ENCODE assay signal across 26 cellular contexts in the genomic region with DNA sequence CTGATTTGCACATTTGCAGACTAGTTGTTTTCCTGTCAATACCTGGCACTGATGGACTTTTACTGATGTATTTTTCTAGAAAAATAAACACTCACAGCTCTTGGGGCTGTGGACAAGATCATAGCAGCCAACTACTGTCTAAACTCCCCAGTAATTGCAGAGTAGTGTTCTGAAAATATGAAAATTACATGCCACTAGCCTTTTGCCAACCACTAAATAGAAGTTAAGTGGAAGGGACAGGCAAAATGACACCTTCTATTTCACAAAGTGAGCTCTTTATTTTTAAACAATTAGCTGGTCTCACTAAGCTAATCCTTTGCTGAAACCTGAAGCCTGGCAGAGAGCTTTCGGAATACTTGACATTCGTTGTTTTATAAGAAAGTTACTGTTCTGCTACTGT.
"Had no signal": no experiment of that assay in that cellular context is flagged by ENCODE, and none has a peak within 500 bp of the region (broad histone marks: within the 10 kb centered on the region; RNA-seq: fewer than 3 reads in every experiment).

No MANE protein-coding gene starts in this region.

- H3K27ac Mint-ChIP-seq: activated CD4-positive, alpha-beta memory T cell treated with anti-CD3 and anti-CD28 coated beads, Interleukin-2, amount 10 ng/mL, durations not matched to agents 7 days and 5 days; activated CD4-positive, alpha-beta T cell treated with anti-CD3 and anti-CD28 coated beads for 36 hours; activated naive CD4-positive, alpha-beta T cell treated with anti-CD3 and anti-CD28 coated beads, Interleukin-2, amount 10 ng/mL, durations not matched to agents 7 days and 5 days; activated naive CD8-positive, alpha-beta T cell treated with anti-CD3 and anti-CD28 coated beads for 36 hours; activated T-helper 17 cell treated with anti-CD3 and anti-CD28 coated beads, Interleukin-2, amount 50 U/mL, for 72 hours had no signal

- DNase-seq: activated CD4-positive, alpha-beta memory T cell treated with anti-CD3 and anti-CD28 coated beads, Interleukin-2, amount 10 ng/mL, durations not matched to agents 7 days and 5 days; activated CD4-positive, alpha-beta T cell treated with anti-CD3 and anti-CD28 coated beads for 36 hours; activated CD4-positive, alpha-beta T cell treated with anti-CD3 and anti-CD28 coated beads, Interleukin-2, amount 50 U/mL, for 1 hour; activated gamma-delta T cell; activated naive CD4-positive, alpha-beta T cell treated with anti-CD3 and anti-CD28 coated beads, Interleukin-2, amount 10 ng/mL, durations not matched to agents 7 days and 5 days; activated naive CD8-positive, alpha-beta T cell treated with anti-CD3 and anti-CD28 coated beads for 36 hours; activated T-cell treated with anti-CD3 and anti-CD28 coated beads for 4 hours; activated T-cell treated with anti-CD3 and anti-CD28 coated beads, Interleukin-2, amount 50 U/mL, for 48 hours; brain microvascular endothelial cell; cerebellar nuclear complex; MG63; NCI-H1694 treated with DMSO at 0.1 percent for 48 hours; NCI-H2029 treated with DMSO at 0.1 percent for 48 hours; NCI-H446 treated with DMSO at 0.1 percent for 48 hours; NCI-H524 treated with DMSO at 0.1 percent for 48 hours; NCI-H748 treated with DMSO at 0.1 percent for 48 hours; Peyer's patch; Right ventricle myocardium superior; SJCRH30; SK-N-SH; T-helper 1 cell; WERI-Rb-1 had no signal

- H3K9me2 ChIP-seq: SK-N-SH had no signal

- H3K9me3 ChIP-seq: MG63, Peyer's patch, SJCRH30, SK-N-SH had no signal

- H3K4me3 Mint-ChIP-seq: activated CD4-positive, alpha-beta memory T cell treated with anti-CD3 and anti-CD28 coated beads, Interleukin-2, amount 10 ng/mL, durations not matched to agents 7 days and 5 days; activated CD4-positive, alpha-beta T cell treated with anti-CD3 and anti-CD28 coated beads for 36 hours; activated naive CD4-positive, alpha-beta T cell treated with anti-CD3 and anti-CD28 coated beads, Interleukin-2, amount 10 ng/mL, durations not matched to agents 7 days and 5 days; activated naive CD8-positive, alpha-beta T cell treated with anti-CD3 and anti-CD28 coated beads for 36 hours; activated T-helper 17 cell treated with anti-CD3 and anti-CD28 coated beads, Interleukin-2, amount 50 U/mL, for 72 hours had no signal

- H3K4me2 ChIP-seq: KMS-11, SK-N-SH had no signal

- H3K4me1 ChIP-seq: Peyer's patch, SJCRH30 had no signal

- H3K36me3 ChIP-seq: brain microvascular endothelial cell, cardiac muscle cell, Peyer's patch, SJCRH30, WERI-Rb-1 had no signal

- H3K4me3 ChIP-seq: cardiac muscle cell, MG63, Peyer's patch, SJCRH30 had no signal

- H3K4me1 Mint-ChIP-seq: activated CD4-positive, alpha-beta memory T cell treated with anti-CD3 and anti-CD28 coated beads, Interleukin-2, amount 10 ng/mL, durations not matched to agents 7 days and 5 days; activated CD4-positive, alpha-beta T cell treated with anti-CD3 and anti-CD28 coated beads for 36 hours; activated naive CD4-positive, alpha-beta T cell treated with anti-CD3 and anti-CD28 coated beads, Interleukin-2, amount 10 ng/mL, durations not matched to agents 7 days and 5 days; activated naive CD8-positive, alpha-beta T cell treated with anti-CD3 and anti-CD28 coated beads for 36 hours; activated T-helper 17 cell treated with anti-CD3 and anti-CD28 coated beads, Interleukin-2, amount 50 U/mL, for 72 hours had no signal

- H3K9ac ChIP-seq: KMS-11, SK-N-SH had no signal

- H3K27me3 ChIP-seq: brain microvascular endothelial cell, cardiac muscle cell, MG63, Peyer's patch, SJCRH30 had no signal

- ATAC-seq: activated CD4-positive, alpha-beta T cell treated with anti-CD3 and anti-CD28 coated beads for 36 hours; activated T-helper 17 cell treated with anti-CD3 and anti-CD28 coated beads, Interleukin-2, amount 50 U/mL, for 72 hours had no signal

- H3K27ac ChIP-seq: brain microvascular endothelial cell, cardiac muscle cell, KMS-11, Peyer's patch, RWPE1, SJCRH30, WERI-Rb-1 had no signal

- H3K9me3 Mint-ChIP-seq: activated naive CD8-positive, alpha-beta T cell treated with anti-CD3 and anti-CD28 coated beads for 36 hours; activated T-helper 17 cell treated with anti-CD3 and anti-CD28 coated beads, Interleukin-2, amount 50 U/mL, for 72 hours had no signal

- H3K27me3 Mint-ChIP-seq: activated CD4-positive, alpha-beta T cell treated with anti-CD3 and anti-CD28 coated beads for 36 hours; activated naive CD4-positive, alpha-beta T cell treated with anti-CD3 and anti-CD28 coated beads, Interleukin-2, amount 10 ng/mL, durations not matched to agents 7 days and 5 days; activated naive CD8-positive, alpha-beta T cell treated with anti-CD3 and anti-CD28 coated beads for 36 hours had no signal

- H3K36me3 Mint-ChIP-seq: activated naive CD4-positive, alpha-beta T cell treated with anti-CD3 and anti-CD28 coated beads, Interleukin-2, amount 10 ng/mL, durations not matched to agents 7 days and 5 days; activated naive CD8-positive, alpha-beta T cell treated with anti-CD3 and anti-CD28 coated beads for 36 hours had no signal
